In the genomic region with DNA sequence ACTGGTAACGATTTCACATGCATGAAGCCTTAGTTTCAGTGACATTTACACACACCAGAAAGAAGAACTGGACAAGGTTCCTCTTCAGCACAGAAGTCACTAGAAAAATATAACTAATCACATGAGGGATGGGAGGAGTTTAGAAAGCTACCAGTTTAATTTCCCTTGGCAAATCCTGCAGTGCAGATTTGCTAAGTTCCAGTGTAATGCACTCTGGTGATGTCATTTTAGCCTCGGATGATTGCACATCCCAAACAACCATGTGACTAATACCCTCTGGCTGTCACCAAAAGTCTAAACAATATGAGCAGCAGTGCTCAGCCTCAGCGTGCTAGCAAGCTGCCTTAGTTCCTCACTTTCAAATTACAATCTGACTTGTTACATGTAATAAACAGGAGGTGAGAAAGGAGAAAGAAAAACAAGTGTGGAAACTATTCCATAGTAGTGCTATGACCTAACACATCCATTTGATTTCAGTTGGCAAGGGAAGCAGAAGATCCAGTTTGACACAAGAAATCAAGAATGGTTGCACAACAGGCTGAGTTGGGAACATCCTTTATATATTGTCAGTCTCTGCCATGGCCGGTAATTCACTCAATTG, we compare ENCODE assay signal across 8 cellular contexts. TPM values are rescaled to one million over a fixed set of nuclear protein-coding genes. Genes with fewer than 3 reads are reported as not detected.
DNase-seq lines count a peak whose midpoint lies in the region; ATAC-seq and TF ChIP-seq lines count a peak whose summit lies in the region.

No MANE protein-coding gene starts in this region.

- no peak overlapping the region for H2AFZ ChIP-seq in PC-9

- H3K9me3 ChIP-seq in PC-9 (ENCODE audit: insufficient read depth, low read depth) (no peaks in the 10 kb centered on the region), muscle layer of duodenum (ENCODE audit: control insufficient read depth in 1 of 2, low read length in 2 of 2) (no peaks in the 10 kb centered on the region), vagina (no peaks in the 10 kb centered on the region)
- H3K9me3 ChIP-seq in CD8-positive, alpha-beta memory T cell (ENCODE audit: low read length): no peaks in the 10 kb centered on the region

- no peaks in the 10 kb centered on the region for H3K9me3 Mint-ChIP-seq in effector memory CD8-positive, alpha-beta T cell
- no peaks in the 10 kb centered on the region for H3K9me3 Mint-ChIP-seq in CD8-positive, alpha-beta memory T cell

- H3K4me1 Mint-ChIP-seq in effector memory CD8-positive, alpha-beta T cell (ENCODE audit: low read depth in 2 of 2): no peaks in the 10 kb centered on the region
- no peaks in the 10 kb centered on the region for H3K4me1 Mint-ChIP-seq in CD8-positive, alpha-beta memory T cell

- ATAC-seq in effector memory CD8-positive, alpha-beta T cell (replicated peaks): peak; percentile 39

- H3F3A ChIP-seq in PC-9 (ENCODE audit: insufficient read depth, low read depth): peaks cover 56% of the 10 kb centered on the region

- peak overlapping the region; percentile 76 for H3K4me2 ChIP-seq in PC-9

- H3K27ac Mint-ChIP-seq in effector memory CD8-positive, alpha-beta T cell: peak overlapping the region in 1 of 2 donors; percentile 2
- H3K27ac Mint-ChIP-seq in CD8-positive, alpha-beta memory T cell: peak overlapping the region in 1 of 8 donors; percentile 2

- H3K27me3 Mint-ChIP-seq in effector memory CD8-positive, alpha-beta T cell: peaks cover 7 to 13% of the 10 kb centered on the region in 2 donors
- H3K27me3 Mint-ChIP-seq in CD8-positive, alpha-beta memory T cell: peaks cover 4 to 9% of the 10 kb centered on the region in 2 donors

- TF ChIP-seq POLR2A in vagina (IDR thresholded peaks at IDR 0.05): no peak

- no TSS peak for BruUV-seq in PC-9 (replicated peaks; lab: Mats Ljungman, UMichigan)

- no peaks in the 10 kb centered on the region for H4K20me1 ChIP-seq in PC-9 (ENCODE audit: insufficient read depth)

- CTCF ChIA-PET in BJ (lab: Yijun Ruan, JAX) (interaction anchor here (1.1 kb wide), 1 partner anchor 13 kb away, joined by 3 read pairs; no protein-coding TSS in a partner anchor), HEK293T (lab: Yijun Ruan, JAX) (interaction anchor here (1.0 kb wide), 1 partner anchor 122 kb away, joined by 4 read pairs; no protein-coding TSS in a partner anchor), PC-9 (lab: Charles Lee) (interaction anchor here (0.8 kb wide), 1 partner anchor 122 kb away, joined by 3 read pairs; no protein-coding TSS in a partner anchor)
- CTCF ChIA-PET in CD8-positive, alpha-beta memory T cell (lab: Charles Lee): no interaction called here

- intact Hi-C loops in PC-9 (cut with micrococcal nuclease; ENCODE audit: unreplicated experiment) (loop anchor here (1.0 to 5.0 kb wide), 7 partner anchors 34 to 122 kb away; no protein-coding TSS in a partner anchor), vagina (cut with DNase I) (loop anchor here (5.0 kb wide), 1 partner anchor 36 kb away; the partner anchor contains the start of gene PPP1CB)

- H3K27ac ChIP-seq in PC-9 (peak overlapping the region; percentile 90), muscle layer of duodenum (ENCODE audit: low read length) (peak overlapping the region; percentile 82), vagina (peak overlapping the region; percentile 69)
- H3K27ac ChIP-seq in CD8-positive, alpha-beta memory T cell (ENCODE audit: low read depth, low read length): no peak overlapping the region

- H3K9me2 ChIP-seq in PC-9 (ENCODE audit: insufficient read depth): no peaks in the 10 kb centered on the region

- H3K27me3 ChIP-seq in BJ (ENCODE audit: control insufficient read depth, insufficient read depth, low read length) (no peaks in the 10 kb centered on the region), PC-9 (ENCODE audit: insufficient read depth, low read depth) (no peaks in the 10 kb centered on the region), muscle layer of duodenum (ENCODE audit: low read depth, low read length) (no peaks in the 10 kb centered on the region), vagina (no peaks in the 10 kb centered on the region)
- H3K27me3 ChIP-seq in CD8-positive, alpha-beta memory T cell (ENCODE audit: insufficient read depth, low read length, poor library complexity, severe bottlenecking): no peaks in the 10 kb centered on the region

- H3K4me3 Mint-ChIP-seq in effector memory CD8-positive, alpha-beta T cell: no peak overlapping the region
- no peak overlapping the region for H3K4me3 Mint-ChIP-seq in CD8-positive, alpha-beta memory T cell

- H3K36me3 ChIP-seq in BJ (ENCODE audit: control insufficient read depth, insufficient read depth, low read length) (no peaks in the 10 kb centered on the region), PC-9 (ENCODE audit: low read depth) (no peaks in the 10 kb centered on the region), muscle layer of duodenum (ENCODE audit: control insufficient read depth in 1 of 2, insufficient read depth in 2 of 2, low read length in 2 of 2) (peaks cover 0 to 7% of the 10 kb centered on the region in 2 donors), vagina (no peaks in the 10 kb centered on the region)
- no peaks in the 10 kb centered on the region for H3K36me3 ChIP-seq in CD8-positive, alpha-beta memory T cell (ENCODE audit: insufficient read depth, low read length)

- DNase-seq in BJ (ENCODE audit: low read depth) (peak; percentile 76), HEK293T (ENCODE audit: extremely low spot score) (peak; percentile 46), PC-9 (peak; percentile 60 to 96), vagina (ENCODE audit: extremely low spot score in 2 of 2) (peak in 1 of 2 donors; percentile 94), NCI-H1436 treated with DMSO at 0.1 percent for 48 hours (lab: John Stamatoyannopoulos, UW) (no peak)
- no peak for DNase-seq in effector memory CD8-positive, alpha-beta T cell
- DNase-seq in CD8-positive, alpha-beta memory T cell: no peak

- TF ChIP-seq CTCF in BJ (IDR thresholded peaks at IDR 0.05; ENCODE audit: insufficient read depth, low read depth, low read length) (no peak), PC-9 (conservative IDR thresholded peaks at IDR 0.05) (no peak), vagina (IDR thresholded peaks at IDR 0.05) (no peak)

- H3K36me3 Mint-ChIP-seq in effector memory CD8-positive, alpha-beta T cell (ENCODE audit: insufficient read depth): no peaks in the 10 kb centered on the region
- H3K36me3 Mint-ChIP-seq in CD8-positive, alpha-beta memory T cell: no peaks in the 10 kb centered on the region

- POLR2A ChIA-PET in BJ (lab: Charles Lee): no interaction called here
- POLR2A ChIA-PET in HEK293T (lab: Yijun Ruan, JAX): interaction anchor here (1.0 kb wide), 1 partner anchor 35 kb away, joined by 4 read pairs; the partner anchor contains the start of gene PPP1CB
- POLR2A ChIA-PET in PC-9 (lab: Charles Lee; ENCODE audit: unreplicated experiment): interaction anchor here (0.6 to 0.7 kb wide), 4 partner anchors 21 to 295 kb away, joined by 3 to 5 read pairs (median 4); no protein-coding TSS in a partner anchor
- POLR2A ChIA-PET in CD8-positive, alpha-beta memory T cell (lab: Charles Lee): no interaction called here

- H3K79me2 ChIP-seq in PC-9 (ENCODE audit: low read depth): no peaks in the 10 kb centered on the region

- no peak overlapping the region for H3K4me3 ChIP-seq in BJ (ENCODE audit: low read depth, low read length)
- peak overlapping the region; percentile 39; the same call in 1 of the 2 replicates for H3K4me3 ChIP-seq in PC-9
- no peak overlapping the region for H3K4me3 ChIP-seq in muscle layer of duodenum (ENCODE audit: low read depth in 1 of 2, low read length in 2 of 2)
- H3K4me3 ChIP-seq in vagina: no peak overlapping the region
- no peak overlapping the region for H3K4me3 ChIP-seq in CD8-positive, alpha-beta memory T cell (ENCODE audit: low read length)

- peaks cover 69% of the 10 kb centered on the region for H3K4me1 ChIP-seq in PC-9 (replicated peaks; ENCODE audit: insufficient read depth)
- H3K4me1 ChIP-seq in muscle layer of duodenum (ENCODE audit: control insufficient read depth in 1 of 2, insufficient read depth in 2 of 2, low read length in 2 of 2): peaks cover 11 to 18% of the 10 kb centered on the region in 2 donors
- peaks cover 22% of the 10 kb centered on the region for H3K4me1 ChIP-seq in vagina
- H3K4me1 ChIP-seq in CD8-positive, alpha-beta memory T cell (ENCODE audit: insufficient read depth, low read length): no peaks in the 10 kb centered on the region

TF ChIP-seq in HEK293T, 16 proteins besides CTCF, POLR2A, EP300 and RAD21:
- TF ChIP-seq, protein P1, sequence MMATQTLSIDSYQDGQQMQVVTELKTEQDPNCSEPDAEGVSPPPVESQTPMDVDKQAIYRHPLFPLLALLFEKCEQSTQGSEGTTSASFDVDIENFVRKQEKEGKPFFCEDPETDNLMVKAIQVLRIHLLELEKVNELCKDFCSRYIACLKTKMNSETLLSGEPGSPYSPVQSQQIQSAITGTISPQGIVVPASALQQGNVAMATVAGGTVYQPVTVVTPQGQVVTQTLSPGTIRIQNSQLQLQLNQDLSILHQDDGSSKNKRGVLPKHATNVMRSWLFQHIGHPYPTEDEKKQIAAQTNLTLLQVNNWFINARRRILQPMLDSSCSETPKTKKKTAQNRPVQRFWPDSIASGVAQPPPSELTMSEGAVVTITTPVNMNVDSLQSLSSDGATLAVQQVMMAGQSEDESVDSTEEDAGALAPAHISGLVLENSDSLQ (IDR thresholded peaks at IDR 0.05): 0 out of 2 replicates have a peak, but pooled peaks have one; percentile 10
- TF ChIP-seq FOXM1 (IDR thresholded peaks at IDR 0.05; ENCODE audit: borderline replicate concordance) (no peak), L3MBTL2 (conservative IDR thresholded peaks at IDR 0.05) (0 out of 2 replicates have a peak, but pooled peaks have one; percentile 16), NFRKB (IDR thresholded peaks at IDR 0.05) (no peak)

RNA-seq across cellular contexts. Expression of gene PPP1CB, which starts 35.3 kb away (rescaled TPM):
- 45.2 and 75.4 TPM in 2 replicates for polyA plus RNA-seq in BJ (2011; rRNA removed)
- polyA minus RNA-seq in BJ (2011; rRNA and poly(A)+ RNA removed): 80.3 and 89.8 TPM in 2 replicates
- 231 and 260 TPM in 2 replicates for total RNA-seq in PC-9 (2021)
- 236 TPM for total RNA-seq in vagina
- 100 to 1,000 TPM; 208 to 214 TPM for total RNA-seq in CD8-positive, alpha-beta memory T cell
- 95.4 TPM for polyA plus RNA-seq in CD8-positive, alpha-beta memory T cell

Comparison
In these comparisons a context has a peak if more than half of its experiments do, and no peak if none do; other contexts are left out.
1. DNase-seq: peak in BJ (single experiment), HEK293T (single experiment) and PC-9 (2 of 2); none in effector memory CD8-positive, alpha-beta T cell (0 of 3), CD8-positive, alpha-beta memory T cell (0 of 5) and NCI-H1436 treated with DMSO at 0.1 percent for 48 hours (single experiment).
2. POLR2A ChIA-PET loops: an anchor here in HEK293T (1.0 kb wide) and PC-9 (0.6 to 0.7 kb wide); none called in BJ and CD8-positive, alpha-beta memory T cell.